ENCODE assay signal across 1 cellular context in the genomic region with DNA sequence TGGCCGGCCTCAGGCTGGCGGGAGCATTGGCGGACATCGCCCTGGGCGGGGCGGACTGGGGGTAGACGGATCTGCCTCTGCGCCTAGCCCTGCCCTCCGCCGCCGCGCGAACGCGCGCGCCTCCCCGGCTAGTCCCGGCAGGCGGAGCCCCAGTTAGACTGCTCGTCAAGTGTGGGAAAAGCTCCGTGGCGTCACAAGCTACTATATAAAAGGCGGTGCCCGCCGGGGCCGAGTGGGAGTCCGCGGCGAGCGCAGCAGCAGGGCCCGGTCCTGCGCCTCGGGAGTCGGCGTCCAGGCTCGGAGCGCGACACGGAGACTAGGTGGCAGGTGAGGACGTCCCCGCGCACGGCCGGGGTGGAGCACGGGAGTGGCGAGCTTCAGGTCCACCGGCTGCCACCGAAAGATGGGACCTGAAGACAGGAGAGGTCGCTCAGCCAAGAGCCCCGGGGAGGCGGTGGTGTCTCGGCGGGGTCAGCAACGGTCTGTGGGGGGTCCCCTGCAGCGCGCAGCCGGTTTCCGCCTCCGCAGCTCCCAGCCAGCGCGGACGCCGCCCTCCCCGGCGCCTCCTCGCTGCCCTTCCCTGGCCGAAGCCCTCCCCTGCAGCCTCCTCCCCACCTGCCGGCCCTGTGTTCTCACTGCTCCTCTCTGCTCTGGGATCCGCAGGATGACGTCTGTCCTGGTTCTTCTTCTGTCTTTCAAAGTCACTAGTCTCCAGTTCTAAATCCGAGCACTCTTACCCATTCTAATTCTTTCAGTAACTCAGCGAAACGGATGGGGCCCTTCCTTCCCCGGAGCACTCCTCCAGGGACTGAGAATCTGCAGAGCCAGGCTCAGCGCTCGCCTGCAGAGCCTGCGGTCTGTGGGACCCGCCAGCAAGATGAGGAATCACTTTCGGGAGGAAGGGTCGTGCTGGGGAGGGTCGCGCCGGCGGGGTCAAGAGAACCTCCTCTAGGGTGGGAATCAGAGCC.
TF ChIP-seq lines count a peak whose summit lies in the region.

No MANE protein-coding gene starts in this region.

TF ChIP-seq in K562, 482 proteins besides CTCF, POLR2A, EP300 and RAD21 (continued from another document and continues in another):
- TF ChIP-seq, protein P1, sequence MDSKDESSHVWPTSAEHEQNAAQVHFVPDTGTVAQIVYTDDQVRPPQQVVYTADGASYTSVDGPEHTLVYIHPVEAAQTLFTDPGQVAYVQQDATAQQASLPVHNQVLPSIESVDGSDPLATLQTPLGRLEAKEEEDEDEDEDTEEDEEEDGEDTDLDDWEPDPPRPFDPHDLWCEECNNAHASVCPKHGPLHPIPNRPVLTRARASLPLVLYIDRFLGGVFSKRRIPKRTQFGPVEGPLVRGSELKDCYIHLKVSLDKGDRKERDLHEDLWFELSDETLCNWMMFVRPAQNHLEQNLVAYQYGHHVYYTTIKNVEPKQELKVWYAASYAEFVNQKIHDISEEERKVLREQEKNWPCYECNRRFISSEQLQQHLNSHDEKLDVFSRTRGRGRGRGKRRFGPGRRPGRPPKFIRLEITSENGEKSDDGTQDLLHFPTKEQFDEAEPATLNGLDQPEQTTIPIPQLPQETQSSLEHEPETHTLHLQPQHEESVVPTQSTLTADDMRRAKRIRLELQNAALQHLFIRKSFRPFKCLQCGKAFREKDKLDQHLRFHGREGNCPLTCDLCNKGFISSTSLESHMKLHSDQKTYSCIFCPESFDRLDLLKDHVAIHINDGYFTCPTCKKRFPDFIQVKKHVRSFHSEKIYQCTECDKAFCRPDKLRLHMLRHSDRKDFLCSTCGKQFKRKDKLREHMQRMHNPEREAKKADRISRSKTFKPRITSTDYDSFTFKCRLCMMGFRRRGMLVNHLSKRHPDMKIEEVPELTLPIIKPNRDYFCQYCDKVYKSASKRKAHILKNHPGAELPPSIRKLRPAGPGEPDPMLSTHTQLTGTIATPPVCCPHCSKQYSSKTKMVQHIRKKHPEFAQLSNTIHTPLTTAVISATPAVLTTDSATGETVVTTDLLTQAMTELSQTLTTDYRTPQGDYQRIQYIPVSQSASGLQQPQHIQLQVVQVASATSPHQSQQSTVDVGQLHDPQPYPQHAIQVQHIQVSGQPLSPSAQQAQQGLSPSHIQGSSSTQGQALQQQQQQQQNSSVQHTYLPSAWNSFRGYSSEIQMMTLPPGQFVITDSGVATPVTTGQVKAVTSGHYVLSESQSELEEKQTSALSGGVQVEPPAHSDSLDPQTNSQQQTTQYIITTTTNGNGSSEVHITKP (IDR thresholded peaks at IDR 0.05; ENCODE audit: partially characterized antibody) = peak; percentile 66
- TF ChIP-seq SRSF7 (optimal IDR thresholded peaks at IDR 0.05; ENCODE audit: low read depth, low read length) = no peak
- TF ChIP-seq, protein P2, sequence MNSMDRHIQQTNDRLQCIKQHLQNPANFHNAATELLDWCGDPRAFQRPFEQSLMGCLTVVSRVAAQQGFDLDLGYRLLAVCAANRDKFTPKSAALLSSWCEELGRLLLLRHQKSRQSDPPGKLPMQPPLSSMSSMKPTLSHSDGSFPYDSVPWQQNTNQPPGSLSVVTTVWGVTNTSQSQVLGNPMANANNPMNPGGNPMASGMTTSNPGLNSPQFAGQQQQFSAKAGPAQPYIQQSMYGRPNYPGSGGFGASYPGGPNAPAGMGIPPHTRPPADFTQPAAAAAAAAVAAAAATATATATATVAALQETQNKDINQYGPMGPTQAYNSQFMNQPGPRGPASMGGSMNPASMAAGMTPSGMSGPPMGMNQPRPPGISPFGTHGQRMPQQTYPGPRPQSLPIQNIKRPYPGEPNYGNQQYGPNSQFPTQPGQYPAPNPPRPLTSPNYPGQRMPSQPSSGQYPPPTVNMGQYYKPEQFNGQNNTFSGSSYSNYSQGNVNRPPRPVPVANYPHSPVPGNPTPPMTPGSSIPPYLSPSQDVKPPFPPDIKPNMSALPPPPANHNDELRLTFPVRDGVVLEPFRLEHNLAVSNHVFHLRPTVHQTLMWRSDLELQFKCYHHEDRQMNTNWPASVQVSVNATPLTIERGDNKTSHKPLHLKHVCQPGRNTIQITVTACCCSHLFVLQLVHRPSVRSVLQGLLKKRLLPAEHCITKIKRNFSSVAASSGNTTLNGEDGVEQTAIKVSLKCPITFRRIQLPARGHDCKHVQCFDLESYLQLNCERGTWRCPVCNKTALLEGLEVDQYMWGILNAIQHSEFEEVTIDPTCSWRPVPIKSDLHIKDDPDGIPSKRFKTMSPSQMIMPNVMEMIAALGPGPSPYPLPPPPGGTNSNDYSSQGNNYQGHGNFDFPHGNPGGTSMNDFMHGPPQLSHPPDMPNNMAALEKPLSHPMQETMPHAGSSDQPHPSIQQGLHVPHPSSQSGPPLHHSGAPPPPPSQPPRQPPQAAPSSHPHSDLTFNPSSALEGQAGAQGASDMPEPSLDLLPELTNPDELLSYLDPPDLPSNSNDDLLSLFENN (IDR thresholded peaks at IDR 0.05; ENCODE audit: low read depth in 2 of 2, low read length in 2 of 2) = no peak
- no peak for TF ChIP-seq NFIX (CRISPR knock-in tag; IDR thresholded peaks at IDR 0.05; ENCODE audit: low read depth)
- peak; percentile 85 for TF ChIP-seq SP1 (CRISPR knock-in tag; IDR thresholded peaks at IDR 0.05)
- TF ChIP-seq ZNF431 (CRISPR knock-in tag; IDR thresholded peaks at IDR 0.05) = peak; percentile 76
- peak; percentile 39; the same call in 1 of the 2 replicates for TF ChIP-seq FOSL1 (tag; conservative IDR thresholded peaks at IDR 0.05)
- no peak for TF ChIP-seq DACH1 (IDR thresholded peaks at IDR 0.05; ENCODE audit: partially characterized antibody)
- no peak for TF ChIP-seq YBX1 (IDR thresholded peaks at IDR 0.05)
- no peak for TF ChIP-seq ZNF561 (CRISPR knock-in tag; conservative IDR thresholded peaks at IDR 0.05)
- peak; percentile 59; the same call in 1 of the 2 replicates for TF ChIP-seq EP400 (IDR thresholded peaks at IDR 0.05)
- no peak for TF ChIP-seq NFATC3 (IDR thresholded peaks at IDR 0.05)
- TF ChIP-seq TAL1 (IDR thresholded peaks at IDR 0.05) = no peak
- no peak for TF ChIP-seq CBX8 (IDR thresholded peaks at IDR 0.05; ENCODE audit: borderline replicate concordance, extremely low read depth, low read depth, low read length, poor library complexity, severe bottlenecking)
- peak; percentile 94 for TF ChIP-seq SUPT5H (IDR thresholded peaks at IDR 0.05)
- no peak for TF ChIP-seq ETS2 (tag; IDR thresholded peaks at IDR 0.05; ENCODE audit: borderline replicate concordance, poor library complexity, severe bottlenecking)
- no peak for TF ChIP-seq TCF3 (CRISPR knock-in tag; IDR thresholded peaks at IDR 0.05)
- TF ChIP-seq STAG1 (CRISPR knock-in tag; IDR thresholded peaks at IDR 0.05; ENCODE audit: borderline replicate concordance) = no peak; the same call in 1 of the 2 replicates
- TF ChIP-seq MED1 (CRISPR knock-in tag; IDR thresholded peaks at IDR 0.05; ENCODE audit: borderline replicate concordance) = no peak
- no peak for TF ChIP-seq SREBF1 (IDR thresholded peaks at IDR 0.05; ENCODE audit: borderline replicate concordance, low read depth, low read length)
- TF ChIP-seq, protein P3, sequence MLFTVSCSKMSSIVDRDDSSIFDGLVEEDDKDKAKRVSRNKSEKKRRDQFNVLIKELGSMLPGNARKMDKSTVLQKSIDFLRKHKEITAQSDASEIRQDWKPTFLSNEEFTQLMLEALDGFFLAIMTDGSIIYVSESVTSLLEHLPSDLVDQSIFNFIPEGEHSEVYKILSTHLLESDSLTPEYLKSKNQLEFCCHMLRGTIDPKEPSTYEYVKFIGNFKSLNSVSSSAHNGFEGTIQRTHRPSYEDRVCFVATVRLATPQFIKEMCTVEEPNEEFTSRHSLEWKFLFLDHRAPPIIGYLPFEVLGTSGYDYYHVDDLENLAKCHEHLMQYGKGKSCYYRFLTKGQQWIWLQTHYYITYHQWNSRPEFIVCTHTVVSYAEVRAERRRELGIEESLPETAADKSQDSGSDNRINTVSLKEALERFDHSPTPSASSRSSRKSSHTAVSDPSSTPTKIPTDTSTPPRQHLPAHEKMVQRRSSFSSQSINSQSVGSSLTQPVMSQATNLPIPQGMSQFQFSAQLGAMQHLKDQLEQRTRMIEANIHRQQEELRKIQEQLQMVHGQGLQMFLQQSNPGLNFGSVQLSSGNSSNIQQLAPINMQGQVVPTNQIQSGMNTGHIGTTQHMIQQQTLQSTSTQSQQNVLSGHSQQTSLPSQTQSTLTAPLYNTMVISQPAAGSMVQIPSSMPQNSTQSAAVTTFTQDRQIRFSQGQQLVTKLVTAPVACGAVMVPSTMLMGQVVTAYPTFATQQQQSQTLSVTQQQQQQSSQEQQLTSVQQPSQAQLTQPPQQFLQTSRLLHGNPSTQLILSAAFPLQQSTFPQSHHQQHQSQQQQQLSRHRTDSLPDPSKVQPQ (CRISPR knock-in tag; IDR thresholded peaks at IDR 0.05; ENCODE audit: borderline replicate concordance) = no peak
- TF ChIP-seq ZNF41 (CRISPR knock-in tag; conservative IDR thresholded peaks at IDR 0.05) = no peak
- no peak for TF ChIP-seq PRPF4 (IDR thresholded peaks at IDR 0.05; ENCODE audit: insufficient read depth, low read depth, low read length, poor library complexity, severe bottlenecking)
- TF ChIP-seq NONO (IDR thresholded peaks at IDR 0.05; ENCODE audit: low read depth in 2 of 2, low read length in 1 of 2) = peak; percentile 74 to 97
- TF ChIP-seq SMAD4 (CRISPR knock-in tag; conservative IDR thresholded peaks at IDR 0.05) = peak; percentile 96; the same call in 1 of the 2 replicates
- no peak for TF ChIP-seq ZKSCAN1 (IDR thresholded peaks at IDR 0.05; ENCODE audit: low read depth, low read length)
- TF ChIP-seq FOXP1 (CRISPR knock-in tag; IDR thresholded peaks at IDR 0.05) = peak; percentile 88; the same call in 1 of the 2 replicates
- TF ChIP-seq PTBP1 (IDR thresholded peaks at IDR 0.05; ENCODE audit: low read depth, low read length) = no peak; the same call in 1 of the 2 replicates
- TF ChIP-seq SMAD1 (IDR thresholded peaks at IDR 0.05; ENCODE audit: low read depth, low read length, partially characterized antibody) = no peak
- no peak for TF ChIP-seq MTF1 (CRISPR knock-in tag; IDR thresholded peaks at IDR 0.05; ENCODE audit: borderline replicate concordance)
- peak; percentile 77; the same call in 1 of the 2 replicates for TF ChIP-seq NR3C1 (CRISPR knock-in tag; IDR thresholded peaks at IDR 0.05)
- no peak for TF ChIP-seq ZNF174 (CRISPR knock-in tag; IDR thresholded peaks at IDR 0.05)
- TF ChIP-seq, protein P4, sequence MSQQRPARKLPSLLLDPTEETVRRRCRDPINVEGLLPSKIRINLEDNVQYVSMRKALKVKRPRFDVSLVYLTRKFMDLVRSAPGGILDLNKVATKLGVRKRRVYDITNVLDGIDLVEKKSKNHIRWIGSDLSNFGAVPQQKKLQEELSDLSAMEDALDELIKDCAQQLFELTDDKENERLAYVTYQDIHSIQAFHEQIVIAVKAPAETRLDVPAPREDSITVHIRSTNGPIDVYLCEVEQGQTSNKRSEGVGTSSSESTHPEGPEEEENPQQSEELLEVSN (IDR thresholded peaks at IDR 0.05; ENCODE audit: borderline replicate concordance in 1 of 2, extremely low read depth in 1 of 2, insufficient read depth in 1 of 2, insufficient read length in 1 of 2, low read depth in 1 of 2, low read length in 1 of 2, poor library complexity in 1 of 2, severe bottlenecking in 1 of 2) = peak in 1 of 2 experiments; percentile 82
- TF ChIP-seq, protein P5, sequence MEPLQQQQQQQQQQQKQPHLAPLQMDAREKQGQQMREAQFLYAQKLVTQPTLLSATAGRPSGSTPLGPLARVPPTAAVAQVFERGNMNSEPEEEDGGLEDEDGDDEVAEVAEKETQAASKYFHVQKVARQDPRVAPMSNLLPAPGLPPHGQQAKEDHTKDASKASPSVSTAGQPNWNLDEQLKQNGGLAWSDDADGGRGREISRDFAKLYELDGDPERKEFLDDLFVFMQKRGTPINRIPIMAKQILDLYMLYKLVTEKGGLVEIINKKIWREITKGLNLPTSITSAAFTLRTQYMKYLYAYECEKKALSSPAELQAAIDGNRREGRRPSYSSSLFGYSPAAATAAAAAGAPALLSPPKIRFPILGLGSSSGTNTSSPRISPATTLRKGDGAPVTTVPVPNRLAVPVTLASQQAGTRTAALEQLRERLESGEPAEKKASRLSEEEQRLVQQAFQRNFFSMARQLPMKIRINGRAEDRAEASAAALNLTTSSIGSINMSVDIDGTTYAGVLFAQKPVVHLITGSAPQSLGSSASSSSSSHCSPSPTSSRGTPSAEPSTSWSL (CRISPR knock-in tag; IDR thresholded peaks at IDR 0.05; ENCODE audit: borderline replicate concordance) = 0 out of 2 replicates have a peak, but pooled peaks have one; percentile 14
- TF ChIP-seq, protein P6, sequence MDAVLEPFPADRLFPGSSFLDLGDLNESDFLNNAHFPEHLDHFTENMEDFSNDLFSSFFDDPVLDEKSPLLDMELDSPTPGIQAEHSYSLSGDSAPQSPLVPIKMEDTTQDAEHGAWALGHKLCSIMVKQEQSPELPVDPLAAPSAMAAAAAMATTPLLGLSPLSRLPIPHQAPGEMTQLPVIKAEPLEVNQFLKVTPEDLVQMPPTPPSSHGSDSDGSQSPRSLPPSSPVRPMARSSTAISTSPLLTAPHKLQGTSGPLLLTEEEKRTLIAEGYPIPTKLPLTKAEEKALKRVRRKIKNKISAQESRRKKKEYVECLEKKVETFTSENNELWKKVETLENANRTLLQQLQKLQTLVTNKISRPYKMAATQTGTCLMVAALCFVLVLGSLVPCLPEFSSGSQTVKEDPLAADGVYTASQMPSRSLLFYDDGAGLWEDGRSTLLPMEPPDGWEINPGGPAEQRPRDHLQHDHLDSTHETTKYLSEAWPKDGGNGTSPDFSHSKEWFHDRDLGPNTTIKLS (IDR thresholded peaks at IDR 0.05; ENCODE audit: borderline replicate concordance, low read depth) = peak; percentile 64; the same call in 1 of the 2 replicates
- TF ChIP-seq, protein P7, sequence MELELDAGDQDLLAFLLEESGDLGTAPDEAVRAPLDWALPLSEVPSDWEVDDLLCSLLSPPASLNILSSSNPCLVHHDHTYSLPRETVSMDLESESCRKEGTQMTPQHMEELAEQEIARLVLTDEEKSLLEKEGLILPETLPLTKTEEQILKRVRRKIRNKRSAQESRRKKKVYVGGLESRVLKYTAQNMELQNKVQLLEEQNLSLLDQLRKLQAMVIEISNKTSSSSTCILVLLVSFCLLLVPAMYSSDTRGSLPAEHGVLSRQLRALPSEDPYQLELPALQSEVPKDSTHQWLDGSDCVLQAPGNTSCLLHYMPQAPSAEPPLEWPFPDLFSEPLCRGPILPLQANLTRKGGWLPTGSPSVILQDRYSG (tag; conservative IDR thresholded peaks at IDR 0.05; ENCODE audit: low read depth) = no peak
- 0 out of 2 replicates have a peak, but pooled peaks have one; percentile 13 for TF ChIP-seq HDAC6 (IDR thresholded peaks at IDR 0.05; ENCODE audit: low read depth, low read length)
- TF ChIP-seq ZNF780A (CRISPR knock-in tag; IDR thresholded peaks at IDR 0.05) = no peak
- no peak for TF ChIP-seq U2AF2 (optimal IDR thresholded peaks at IDR 0.05; ENCODE audit: low read depth, low read length)
- peak; percentile 98 for TF ChIP-seq PHF8 (IDR thresholded peaks at IDR 0.05; ENCODE audit: borderline replicate concordance, low read length)
- no peak for TF ChIP-seq C11orf30 (IDR thresholded peaks at IDR 0.05; ENCODE audit: low read depth)
- TF ChIP-seq HSF4 (CRISPR knock-in tag; IDR thresholded peaks at IDR 0.05; ENCODE audit: borderline replicate concordance) = no peak
- TF ChIP-seq, protein P8, sequence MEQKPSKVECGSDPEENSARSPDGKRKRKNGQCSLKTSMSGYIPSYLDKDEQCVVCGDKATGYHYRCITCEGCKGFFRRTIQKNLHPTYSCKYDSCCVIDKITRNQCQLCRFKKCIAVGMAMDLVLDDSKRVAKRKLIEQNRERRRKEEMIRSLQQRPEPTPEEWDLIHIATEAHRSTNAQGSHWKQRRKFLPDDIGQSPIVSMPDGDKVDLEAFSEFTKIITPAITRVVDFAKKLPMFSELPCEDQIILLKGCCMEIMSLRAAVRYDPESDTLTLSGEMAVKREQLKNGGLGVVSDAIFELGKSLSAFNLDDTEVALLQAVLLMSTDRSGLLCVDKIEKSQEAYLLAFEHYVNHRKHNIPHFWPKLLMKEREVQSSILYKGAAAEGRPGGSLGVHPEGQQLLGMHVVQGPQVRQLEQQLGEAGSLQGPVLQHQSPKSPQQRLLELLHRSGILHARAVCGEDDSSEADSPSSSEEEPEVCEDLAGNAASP (IDR thresholded peaks at IDR 0.05) = no peak
